ENCODE assay signal across 25 cellular contexts in genomic region chr1:223209992-223210785, GRCh38.
"Had no signal": no experiment of that assay in that cellular context is flagged by ENCODE, and none has a peak within 500 bp of the region (broad histone marks: within the 10 kb centered on the region; RNA-seq: fewer than 3 reads in every experiment).

No MANE protein-coding gene starts in this region.

- H3K4me3 Mint-ChIP-seq: mesothelial cell of epicardium; naive B cell; natural killer cell; nephron progenitor cell; neural progenitor cell; stimulated activated naive B cell treated with anti-CD40 and anti-IgM and Interleukin-4, amounts not matched to agents 10 μg/mL and 1 μg/mL and 100 μg/mL, for 72 hours had no signal

- H3K9ac ChIP-seq: neural progenitor cell, parathyroid adenoma had no signal

- H3K9me3 Mint-ChIP-seq: mesothelial cell of epicardium; naive B cell; natural killer cell; nephron progenitor cell; neural progenitor cell; stimulated activated naive B cell treated with anti-CD40 and anti-IgM and Interleukin-4, amounts not matched to agents 10 μg/mL and 1 μg/mL and 100 μg/mL, for 72 hours had no signal

- H3K79me2 ChIP-seq: hepatocyte, parathyroid adenoma had no signal

- DNase-seq: left ventricle myocardium inferior; mesendoderm; naive B cell; natural killer cell; nephron progenitor cell; occipital lobe; right lobe of liver; stimulated activated CD4-positive, alpha-beta T cell treated with anti-CD3 and anti-CD28 coated beads, Interleukin-12 subunit alpha, Interleukin-12 subunit beta, amount 100 ng/mL, for 4 hours; stimulated activated CD4-positive, alpha-beta T cell treated with anti-CD3 and anti-CD28 coated beads, Interleukin-15, amount 100 ng/mL, for 24 hours; stimulated activated CD4-positive, alpha-beta T cell treated with anti-CD3 and anti-CD28 coated beads, Interleukin-2, amount 100 ng/mL, for 24 hours; stimulated activated CD4-positive, alpha-beta T cell treated with anti-CD3 and anti-CD28 coated beads, Interleukin-4, amount 100 ng/mL, for 1 hour; stimulated activated naive B cell treated with anti-CD40 and anti-IgM and Interleukin-4, amounts not matched to agents 10 μg/mL and 1 μg/mL and 100 μg/mL, for 72 hours; stimulated activated naive CD8-positive, alpha-beta T cell treated with anti-CD3 and anti-CD28 coated beads, Interleukin-15, Interleukin-2, amounts not matched to agents 100 U/mL and 50 U/mL, for 24 hours; stomach; testis; thyroid gland; transverse colon; upper lobe of right lung had no signal

- H3K27me3 ChIP-seq: hepatocyte, neural progenitor cell, neutrophil, right atrium auricular region, right lobe of liver, stomach, testis, thyroid gland, transverse colon, upper lobe of right lung had no signal

- H3K4me1 ChIP-seq: neural progenitor cell, parathyroid adenoma, right lobe of liver, stomach, testis, thyroid gland, transverse colon, upper lobe of right lung had no signal

- H3K27ac ChIP-seq: hepatocyte, neural progenitor cell, neutrophil, parathyroid adenoma, right atrium auricular region, right lobe of liver, stomach, testis, thyroid gland, transverse colon, upper lobe of right lung had no signal

- H3K27ac Mint-ChIP-seq: mesothelial cell of epicardium; natural killer cell; nephron progenitor cell; stimulated activated naive B cell treated with anti-CD40 and anti-IgM and Interleukin-4, amounts not matched to agents 10 μg/mL and 1 μg/mL and 100 μg/mL, for 72 hours had no signal

- H3K4me3 ChIP-seq: hepatocyte, left ventricle myocardium inferior, lung, neural progenitor cell, right atrium auricular region, right lobe of liver, stomach, testis, thyroid gland, transverse colon, upper lobe of right lung had no signal

- H3K36me3 ChIP-seq: left ventricle myocardium inferior, neural progenitor cell, neutrophil, right atrium auricular region, right lobe of liver, stomach, thyroid gland, transverse colon, upper lobe of right lung had no signal

- H3K36me3 Mint-ChIP-seq: mesothelial cell of epicardium; naive B cell; natural killer cell; neural progenitor cell; stimulated activated naive B cell treated with anti-CD40 and anti-IgM and Interleukin-4, amounts not matched to agents 10 μg/mL and 1 μg/mL and 100 μg/mL, for 72 hours had no signal

- ATAC-seq: natural killer cell; right lobe of liver; stimulated activated naive B cell treated with anti-CD40 and anti-IgM and Interleukin-4, amounts not matched to agents 10 μg/mL and 1 μg/mL and 100 μg/mL, for 72 hours; stimulated activated naive CD8-positive, alpha-beta T cell treated with anti-CD3 and anti-CD28 coated beads, Interleukin-15, Interleukin-2, amounts not matched to agents 100 U/mL and 50 U/mL, for 24 hours; upper lobe of right lung had no signal

- H2AFZ ChIP-seq: hepatocyte, neural progenitor cell, parathyroid adenoma had no signal

- H3K9me3 ChIP-seq: left ventricle myocardium inferior, neutrophil, right atrium auricular region, right lobe of liver, stomach, testis, thyroid gland, transverse colon, upper lobe of right lung had no signal

- H3K4me1 Mint-ChIP-seq: mesothelial cell of epicardium; naive B cell; natural killer cell; stimulated activated naive B cell treated with anti-CD40 and anti-IgM and Interleukin-4, amounts not matched to agents 10 μg/mL and 1 μg/mL and 100 μg/mL, for 72 hours had no signal

- H3K4me2 ChIP-seq: hepatocyte, neural progenitor cell had no signal
